Comparison of ENCODE assay signal across 3 cellular contexts in the genomic region with DNA sequence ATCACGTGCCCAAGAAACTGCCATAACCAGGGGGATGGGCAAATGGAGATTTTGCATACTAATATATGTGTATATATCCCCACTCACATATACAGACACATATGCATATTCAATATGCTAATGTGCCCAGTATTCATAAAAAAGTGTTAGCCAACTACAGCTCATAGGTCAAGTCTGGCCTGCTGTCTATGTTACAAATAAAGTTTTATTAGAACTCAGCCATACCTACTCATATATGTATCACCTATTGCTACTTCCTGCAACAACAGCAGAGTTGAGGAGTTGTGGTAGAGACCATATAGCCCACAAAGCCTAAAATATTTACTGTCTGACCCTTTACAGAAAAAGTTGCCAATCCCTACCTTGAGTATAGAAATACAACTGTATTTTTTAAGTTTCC.
A peak's percentile ranks its signal among the peaks of the same experiment; 100 is the strongest.
TF ChIP-seq lines count a peak whose summit lies in the region.

No MANE protein-coding gene starts in this region.

TF ChIP-seq in HepG2, 621 proteins besides CTCF, POLR2A, EP300 and RAD21:
- TF ChIP-seq ZFP1 (CRISPR knock-in tag; IDR thresholded peaks at IDR 0.05): no peak
- TF ChIP-seq, protein P1, sequence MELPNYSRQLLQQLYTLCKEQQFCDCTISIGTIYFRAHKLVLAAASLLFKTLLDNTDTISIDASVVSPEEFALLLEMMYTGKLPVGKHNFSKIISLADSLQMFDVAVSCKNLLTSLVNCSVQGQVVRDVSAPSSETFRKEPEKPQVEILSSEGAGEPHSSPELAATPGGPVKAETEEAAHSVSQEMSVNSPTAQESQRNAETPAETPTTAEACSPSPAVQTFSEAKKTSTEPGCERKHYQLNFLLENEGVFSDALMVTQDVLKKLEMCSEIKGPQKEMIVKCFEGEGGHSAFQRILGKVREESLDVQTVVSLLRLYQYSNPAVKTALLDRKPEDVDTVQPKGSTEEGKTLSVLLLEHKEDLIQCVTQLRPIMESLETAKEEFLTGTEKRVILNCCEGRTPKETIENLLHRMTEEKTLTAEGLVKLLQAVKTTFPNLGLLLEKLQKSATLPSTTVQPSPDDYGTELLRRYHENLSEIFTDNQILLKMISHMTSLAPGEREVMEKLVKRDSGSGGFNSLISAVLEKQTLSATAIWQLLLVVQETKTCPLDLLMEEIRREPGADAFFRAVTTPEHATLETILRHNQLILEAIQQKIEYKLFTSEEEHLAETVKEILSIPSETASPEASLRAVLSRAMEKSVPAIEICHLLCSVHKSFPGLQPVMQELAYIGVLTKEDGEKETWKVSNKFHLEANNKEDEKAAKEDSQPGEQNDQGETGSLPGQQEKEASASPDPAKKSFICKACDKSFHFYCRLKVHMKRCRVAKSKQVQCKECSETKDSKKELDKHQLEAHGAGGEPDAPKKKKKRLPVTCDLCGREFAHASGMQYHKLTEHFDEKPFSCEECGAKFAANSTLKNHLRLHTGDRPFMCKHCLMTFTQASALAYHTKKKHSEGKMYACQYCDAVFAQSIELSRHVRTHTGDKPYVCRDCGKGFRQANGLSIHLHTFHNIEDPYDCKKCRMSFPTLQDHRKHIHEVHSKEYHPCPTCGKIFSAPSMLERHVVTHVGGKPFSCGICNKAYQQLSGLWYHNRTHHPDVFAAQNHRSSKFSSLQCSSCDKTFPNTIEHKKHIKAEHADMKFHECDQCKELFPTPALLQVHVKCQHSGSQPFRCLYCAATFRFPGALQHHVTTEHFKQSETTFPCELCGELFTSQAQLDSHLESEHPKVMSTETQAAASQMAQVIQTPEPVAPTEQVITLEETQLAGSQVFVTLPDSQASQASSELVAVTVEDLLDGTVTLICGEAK (IDR thresholded peaks at IDR 0.05): no peak
- TF ChIP-seq, protein P1 (CRISPR knock-in tag; IDR thresholded peaks at IDR 0.05): peak; percentile 30; the same call in 1 of the 2 replicates
TF ChIP-seq in HepG2: peak in this region for 1.

TF ChIP-seq in GM12878, 131 proteins besides CTCF, POLR2A, EP300 and RAD21:
- TF ChIP-seq IRF4 (IDR thresholded peaks at IDR 0.05; ENCODE audit: low read depth, low read length): no peak
- TF ChIP-seq, protein P1 (IDR thresholded peaks at IDR 0.05; ENCODE audit: borderline replicate concordance): peak; percentile 81

TF ChIP-seq in K562, 482 proteins besides CTCF, POLR2A, EP300 and RAD21:
- TF ChIP-seq, protein P2, sequence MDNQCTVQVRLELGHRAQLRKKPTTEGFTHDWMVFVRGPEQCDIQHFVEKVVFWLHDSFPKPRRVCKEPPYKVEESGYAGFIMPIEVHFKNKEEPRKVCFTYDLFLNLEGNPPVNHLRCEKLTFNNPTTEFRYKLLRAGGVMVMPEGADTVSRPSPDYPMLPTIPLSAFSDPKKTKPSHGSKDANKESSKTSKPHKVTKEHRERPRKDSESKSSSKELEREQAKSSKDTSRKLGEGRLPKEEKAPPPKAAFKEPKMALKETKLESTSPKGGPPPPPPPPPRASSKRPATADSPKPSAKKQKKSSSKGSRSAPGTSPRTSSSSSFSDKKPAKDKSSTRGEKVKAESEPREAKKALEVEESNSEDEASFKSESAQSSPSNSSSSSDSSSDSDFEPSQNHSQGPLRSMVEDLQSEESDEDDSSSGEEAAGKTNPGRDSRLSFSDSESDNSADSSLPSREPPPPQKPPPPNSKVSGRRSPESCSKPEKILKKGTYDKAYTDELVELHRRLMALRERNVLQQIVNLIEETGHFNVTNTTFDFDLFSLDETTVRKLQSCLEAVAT (IDR thresholded peaks at IDR 0.05): no peak
- TF ChIP-seq HNRNPK (IDR thresholded peaks at IDR 0.05; ENCODE audit: low read depth, low read length, poor library complexity, severe bottlenecking) (no peak), KDM5B (IDR thresholded peaks at IDR 0.05; ENCODE audit: insufficient replicate concordance, low read depth, low read length) (no peak), CHD2 (IDR thresholded peaks at IDR 0.05; ENCODE audit: low read depth, low read length) (no peak), ETV1 (tag; conservative IDR thresholded peaks at IDR 0.05; ENCODE audit: low read depth) (no peak), HNRNPH1 (optimal IDR thresholded peaks at IDR 0.05; ENCODE audit: low read depth, low read length) (no peak), ZNF212 (CRISPR knock-in tag; IDR thresholded peaks at IDR 0.05) (no peak)
- TF ChIP-seq, protein P1 (IDR thresholded peaks at IDR 0.05): peak; percentile 87
- TF ChIP-seq, protein P1 (CRISPR knock-in tag; IDR thresholded peaks at IDR 0.05): peak; percentile 70
TF ChIP-seq in K562: peak in this region for 1.
